In genomic region chr10:80453392-80453714, GRCh38 we compare ENCODE assay signal across 8 cellular contexts. TPM values are rescaled to one million over a fixed set of nuclear protein-coding genes. Genes with fewer than 3 reads are reported as not detected.
DNase-seq lines count a peak whose midpoint lies in the region; ATAC-seq and TF ChIP-seq lines count a peak whose summit lies in the region.

No MANE protein-coding gene starts in this region.

- H3K27ac Mint-ChIP-seq in activated CD4-positive, alpha-beta T cell treated with anti-CD3 and anti-CD28 coated beads, Interleukin-2, amount 10 ng/mL, durations not matched to agents 7 days and 5 days: peak overlapping the region; percentile 74

- DNase-seq in activated CD4-positive, alpha-beta T cell treated with anti-CD3 and anti-CD28 coated beads, Interleukin-2, amount 10 ng/mL, durations not matched to agents 7 days and 5 days: no peak
- DNase-seq in activated CD4-positive, alpha-beta T cell treated with anti-CD3 and anti-CD28 coated beads for 48 hours: no peak
- DNase-seq in astrocyte of the spinal cord (ENCODE audit: low read depth, low spot score) (no peak), right lobe of liver (no peak), middle frontal gyrus (ENCODE audit: extremely low spot score, low spot score) (no peak), T1000 (lab: John Stamatoyannopoulos, UW) (no peak)

- ATAC-seq in right lobe of liver (no peak), HG02798 (IDR thresholded peaks at IDR 0.05; ENCODE audit: poor library complexity, unreplicated experiment) (no peak)

- POLR2A ChIA-PET in activated CD4-positive, alpha-beta T cell treated with anti-CD3 and anti-CD28 coated beads, Interleukin-2, amount 10 ng/mL, durations not matched to agents 7 days and 5 days (lab: Charles Lee): no interaction called here

- H3K4me3 Mint-ChIP-seq in activated CD4-positive, alpha-beta T cell treated with anti-CD3 and anti-CD28 coated beads, Interleukin-2, amount 10 ng/mL, durations not matched to agents 7 days and 5 days: peak overlapping the region; percentile 75

- H3K4me3 ChIP-seq in astrocyte of the spinal cord (ENCODE audit: low read depth, low read length) (peak overlapping the region; percentile 36), right lobe of liver (peak overlapping the region; percentile 22 to 35 (median 34)), thymus (ENCODE audit: low read length) (peak overlapping the region; percentile 91)

- CTCF ChIA-PET in activated CD4-positive, alpha-beta T cell treated with anti-CD3 and anti-CD28 coated beads, Interleukin-2, amount 10 ng/mL, durations not matched to agents 7 days and 5 days (lab: Charles Lee): interaction anchor here (1.0 to 1.7 kb wide), 3 partner anchors 8 to 52 kb away, joined by 3 to 5 read pairs (median 4); no protein-coding TSS in a partner anchor

- peaks cover 34% of the 10 kb centered on the region for H3K4me1 Mint-ChIP-seq in activated CD4-positive, alpha-beta T cell treated with anti-CD3 and anti-CD28 coated beads, Interleukin-2, amount 10 ng/mL, durations not matched to agents 7 days and 5 days

- H3K9me3 ChIP-seq in right lobe of liver (no peaks in the 10 kb centered on the region), thymus (ENCODE audit: control insufficient read depth) (no peaks in the 10 kb centered on the region)

- TF ChIP-seq CTCF in astrocyte of the spinal cord (IDR thresholded peaks at IDR 0.05; ENCODE audit: low read depth, low read length) (no peak), right lobe of liver (IDR thresholded peaks at IDR 0.05) (no peak)

- no peak for TF ChIP-seq POLR2A in right lobe of liver (IDR thresholded peaks at IDR 0.05)

- no peaks in the 10 kb centered on the region for H3K27me3 Mint-ChIP-seq in activated CD4-positive, alpha-beta T cell treated with anti-CD3 and anti-CD28 coated beads, Interleukin-2, amount 10 ng/mL, durations not matched to agents 7 days and 5 days

- peaks cover 30% of the 10 kb centered on the region for H3K36me3 Mint-ChIP-seq in activated CD4-positive, alpha-beta T cell treated with anti-CD3 and anti-CD28 coated beads, Interleukin-2, amount 10 ng/mL, durations not matched to agents 7 days and 5 days (ENCODE audit: low read depth)

- peak overlapping the region; percentile 45 to 79 (median 62) for H3K27ac ChIP-seq in right lobe of liver
- H3K27ac ChIP-seq in thymus (ENCODE audit: low read depth): peak overlapping the region; percentile 55

- H3K36me3 ChIP-seq in right lobe of liver (no peaks in the 10 kb centered on the region), thymus (ENCODE audit: control insufficient read depth, insufficient read depth) (no peaks in the 10 kb centered on the region)

- H3K27me3 ChIP-seq in right lobe of liver (no peaks in the 10 kb centered on the region), thymus (ENCODE audit: control insufficient read depth, insufficient read depth) (no peaks in the 10 kb centered on the region)

- 47% methylated on average over 9 of the region's 9 CpGs for WGBS in right lobe of liver (ENCODE audit: insufficient coverage, low coverage, low lambda C conversion rate, missing lambda C conversion rate)
- 62% methylated on average over 9 of the region's 9 CpGs for WGBS in thymus

- intact Hi-C loops in right lobe of liver (cut with DNase I): no loop called here

- in situ Hi-C loops in astrocyte of the spinal cord (cut with HindIII; ENCODE audit: low sequenced_read_pairs): no loop called here

- no peaks in the 10 kb centered on the region for H3K9me3 Mint-ChIP-seq in activated CD4-positive, alpha-beta T cell treated with anti-CD3 and anti-CD28 coated beads, Interleukin-2, amount 10 ng/mL, durations not matched to agents 7 days and 5 days

- H3K4me1 ChIP-seq in right lobe of liver: peaks cover 0 to 43% (median 9%) of the 10 kb centered on the region in 4 donors
- H3K4me1 ChIP-seq in thymus (ENCODE audit: control insufficient read depth, insufficient read depth, low read length): peaks cover 13% of the 10 kb centered on the region

RNA-seq across cellular contexts. Expression of gene TSPAN14, which starts 0.8 kb away (rescaled TPM):
- total RNA-seq in activated CD4-positive, alpha-beta T cell treated with anti-CD3 and anti-CD28 coated beads, Interleukin-2, amount 10 ng/mL, durations not matched to agents 7 days and 5 days: 100 to 1,000 TPM; 127 to 143 TPM
- 10 to 100 TPM; 22.1 to 39.0 (median 28.4) TPM for total RNA-seq in right lobe of liver
- polyA plus RNA-seq in thymus: 60.0 TPM

RNA-seq across cellular contexts. Expression of gene PRXL2A, which starts 45.0 kb away (rescaled TPM):
- total RNA-seq in activated CD4-positive, alpha-beta T cell treated with anti-CD3 and anti-CD28 coated beads, Interleukin-2, amount 10 ng/mL, durations not matched to agents 7 days and 5 days: 1 to 10 TPM; 5.4 to 5.7 TPM
- 10 to 100 TPM; 41.3 to 89.8 (median 80.5) TPM for total RNA-seq in right lobe of liver
- 70.8 TPM for polyA plus RNA-seq in thymus

Comparison
In these comparisons a context has a peak if more than half of its experiments do, and no peak if none do; other contexts are left out.
1. H3K4me3 ChIP-seq: peak in every context shown above with its lines; median percentile 91 in thymus; 36 in astrocyte of the spinal cord; 34 in right lobe of liver.
2. RNA of gene PRXL2A, which starts 45.0 kb away (total RNA-seq): 41.3 to 89.8 TPM in right lobe of liver; 5.4 to 5.7 TPM in activated CD4-positive, alpha-beta T cell treated with anti-CD3 and anti-CD28 coated beads, Interleukin-2, amount 10 ng/mL, durations not matched to agents 7 days and 5 days; every median in the first group is over 4 times any median in the second.